8 cellular contexts compared by ENCODE assay signal in the genomic region with DNA sequence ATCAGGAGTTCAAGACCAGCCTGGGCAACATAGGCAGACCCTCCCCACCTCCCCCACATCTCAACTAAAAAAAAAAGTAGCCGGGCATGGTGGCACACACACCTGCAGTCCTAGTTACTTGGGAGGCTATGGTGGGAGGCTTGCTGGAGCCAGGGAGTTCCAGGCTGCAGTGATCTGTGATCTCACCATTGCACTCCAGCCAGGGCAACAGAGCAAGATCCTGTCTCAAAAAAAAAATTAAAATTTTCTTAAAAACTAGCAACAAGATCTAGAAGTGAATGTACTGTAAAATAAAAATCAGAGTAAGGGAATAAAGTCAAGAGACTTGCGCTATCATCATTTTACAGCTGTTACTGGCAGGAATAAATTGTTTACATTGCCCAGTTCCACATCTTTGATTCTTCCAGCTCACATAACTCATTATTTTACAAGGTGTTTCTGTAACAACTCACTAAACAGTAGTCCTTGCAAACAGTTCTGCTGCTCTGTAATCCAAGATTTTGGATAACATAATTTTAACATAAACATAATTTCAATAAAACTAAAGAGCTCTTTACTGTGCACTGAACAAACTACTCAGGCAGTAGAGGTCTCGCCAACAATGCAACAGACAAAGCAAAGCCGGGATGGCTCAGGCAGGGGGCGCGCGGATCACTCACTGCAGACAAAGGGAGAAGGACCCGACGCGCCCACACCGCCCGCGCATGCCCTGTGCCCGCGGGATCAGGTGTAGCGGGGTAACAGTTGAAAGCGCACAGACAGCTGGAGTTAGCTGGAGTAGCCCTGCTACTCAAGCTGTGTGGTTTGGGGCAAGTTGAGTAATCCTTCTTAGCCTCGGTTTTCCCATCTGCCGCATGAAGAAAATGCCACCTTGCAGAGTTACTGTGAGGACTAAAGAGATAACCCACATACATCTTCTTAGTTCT.
A peak's percentile ranks its signal among the peaks of the same experiment; 100 is the strongest.
DNase-seq lines count a peak whose midpoint lies in the region; ATAC-seq and TF ChIP-seq lines count a peak whose summit lies in the region.

No MANE protein-coding gene starts in this region.

- H3K36me3 ChIP-seq in HUES64 (ENCODE audit: insufficient read depth, low read length), result no peaks in the 10 kb centered on the region
- H3K36me3 ChIP-seq in neuronal stem cell (replicated peaks in 1 of 2; ENCODE audit: control insufficient read depth in 2 of 2, insufficient read depth in 2 of 2, low read length in 2 of 2), result no peaks in the 10 kb centered on the region
- no peaks in the 10 kb centered on the region for H3K36me3 ChIP-seq in testis (ENCODE audit: low read depth, missing control alignments)

- peak overlapping the region; percentile 35 for H3K4me2 ChIP-seq in neuronal stem cell (ENCODE audit: insufficient read depth, low read length, poor library complexity, severe bottlenecking)

- H3K27me3 ChIP-seq in HUES64 (ENCODE audit: insufficient read depth, low read length) (no peaks in the 10 kb centered on the region), neuronal stem cell (ENCODE audit: control insufficient read depth in 3 of 3, insufficient read depth in 3 of 3, low read depth in 1 of 3, low read length in 3 of 3) (peaks cover 0 to 23% (median 0%) of the 10 kb centered on the region in 3 experiments), testis (no peaks in the 10 kb centered on the region)

- H3K27ac ChIP-seq in HUES64 (ENCODE audit: low read depth, low read length), result 0 out of 2 replicates have a peak overlapping the region, but pooled peaks have one; percentile 15
- H3K27ac ChIP-seq in neuronal stem cell (replicated peaks; ENCODE audit: low read length), result no peak overlapping the region
- H3K27ac ChIP-seq in testis, result no peak overlapping the region

- BruUV-seq in Calu3 (replicated peaks; lab: Mats Ljungman, UMichigan), result no TSS peak

- H2BK120ac ChIP-seq in neuronal stem cell (ENCODE audit: low read depth, low read length), result no peak overlapping the region

- H3K4me1 Mint-ChIP-seq in Calu3 (ENCODE audit: low read depth, unreplicated experiment), result peaks cover 20% of the 10 kb centered on the region

- peak; percentile 94 for ATAC-seq in GM21423 (IDR thresholded peaks at IDR 0.05; ENCODE audit: unreplicated experiment)

- no peak overlapping the region for H4K8ac ChIP-seq in neuronal stem cell (ENCODE audit: low read depth, low read length)

- intact Hi-C loops in Calu3 (cut with micrococcal nuclease; ENCODE audit: unreplicated experiment) (no loop called here), testis (cut with DNase I; ENCODE audit: low total_unique reads) (no loop called here)

- H3K9me3 ChIP-seq in HUES64 (ENCODE audit: insufficient read depth, low read depth, low read length) (no peaks in the 10 kb centered on the region), neuronal stem cell (replicated peaks in 1 of 2; ENCODE audit: control insufficient read depth in 2 of 2, insufficient read depth in 1 of 2, low read depth in 1 of 2, low read length in 2 of 2) (no peaks in the 10 kb centered on the region), testis (no peaks in the 10 kb centered on the region)

- H3K9me3 Mint-ChIP-seq in Calu3 (ENCODE audit: low read depth, unreplicated experiment), result no peaks in the 10 kb centered on the region

- CTCF ChIA-PET in Calu3 (lab: Charles Lee), result interaction anchor here (1.0 kb wide), 1 partner anchor 286 kb away, joined by 3 read pairs; no protein-coding TSS in a partner anchor

- H3K18ac ChIP-seq in neuronal stem cell (ENCODE audit: low read length), result no peak overlapping the region

- TF ChIP-seq CTCF in Calu3 (IDR thresholded peaks at IDR 0.05; ENCODE audit: unreplicated experiment) (no peak), epithelial cell of esophagus (IDR thresholded peaks at IDR 0.05; ENCODE audit: insufficient read depth, low read depth, low read length, missing control alignments) (peak; percentile 42), testis (IDR thresholded peaks at IDR 0.05) (peak in 1 of 3 experiments; percentile 22)

- no peak overlapping the region for H2AK5ac ChIP-seq in neuronal stem cell (ENCODE audit: low read depth, low read length)

- peak overlapping the region; percentile 21; the same call in 1 of the 2 replicates for H3K9ac ChIP-seq in HUES64 (ENCODE audit: low read depth, low read length)
- H3K9ac ChIP-seq in neuronal stem cell (ENCODE audit: low read depth, low read length, poor library complexity), result no peak overlapping the region

- no peak overlapping the region for H3K14ac ChIP-seq in neuronal stem cell (ENCODE audit: low read length)

- H2AFZ ChIP-seq in neuronal stem cell (ENCODE audit: low read length), result peak overlapping the region; percentile 77

- WGBS in HUES64, result 15% methylated on average over 19 of the region's 19 CpGs
- WGBS in neuronal stem cell (ENCODE audit: extremely low coverage in 2 of 2, insufficient read length in 2 of 2, insufficient replicate concordance in 1 of 2), 2 donors, result no CpG with 5 or more reads among the region's 19 CpGs
- 20 to 22% methylated on average over 19 of the region's 19 CpGs for whole genome bisulfite sequencing in testis, 2 donors

- H3K79me1 ChIP-seq in neuronal stem cell (ENCODE audit: low read depth, low read length), result no peaks in the 10 kb centered on the region

- peaks cover 50% of the 10 kb centered on the region for H3K27me3 Mint-ChIP-seq in Calu3 (ENCODE audit: unreplicated experiment)

- no peaks in the 10 kb centered on the region for H3K36me3 Mint-ChIP-seq in Calu3 (ENCODE audit: insufficient read depth, unreplicated experiment)

- no peak overlapping the region for H3K23ac ChIP-seq in neuronal stem cell (ENCODE audit: low read depth, low read length, poor library complexity)

- peaks cover 19% of the 10 kb centered on the region; the same call in 1 of the 2 replicates for H3K4me1 ChIP-seq in HUES64 (ENCODE audit: insufficient read depth, low read length)
- H3K4me1 ChIP-seq in neuronal stem cell (ENCODE audit: control insufficient read depth in 2 of 2, insufficient read depth in 1 of 2, low read depth in 1 of 2, low read length in 2 of 2), result peaks cover 2 to 11% of the 10 kb centered on the region in 2 donors
- peaks cover 4% of the 10 kb centered on the region for H3K4me1 ChIP-seq in testis

- no peak overlapping the region for H3K27ac Mint-ChIP-seq in Calu3 (ENCODE audit: unreplicated experiment)

- no peak overlapping the region for H4K91ac ChIP-seq in neuronal stem cell (ENCODE audit: low read depth, low read length, poor library complexity)

- H3K4me3 ChIP-seq in HUES64 (ENCODE audit: low read length) (peak overlapping the region; percentile 10; the same call in 1 of the 2 replicates), epithelial cell of esophagus (ENCODE audit: low read length) (no peak overlapping the region), neuronal stem cell (ENCODE audit: low read length in 2 of 2) (no peak overlapping the region), testis (no peak overlapping the region)

- no peak overlapping the region for H3K4me3 Mint-ChIP-seq in Calu3 (ENCODE audit: low read depth, unreplicated experiment)

- no peak overlapping the region for H2BK5ac ChIP-seq in neuronal stem cell (ENCODE audit: low read length)

- H2BK15ac ChIP-seq in neuronal stem cell (ENCODE audit: low read length), result no peak overlapping the region

- no peak overlapping the region for H2BK12ac ChIP-seq in neuronal stem cell (ENCODE audit: low read length)

- no peak for TF ChIP-seq POLR2A in testis (IDR thresholded peaks at IDR 0.05)

- DNase-seq in Calu3 (peak; percentile 69), NOMO-1 (lab: John Stamatoyannopoulos, UW; ENCODE audit: unreplicated experiment in 2 of 2) (peak; percentile 58 to 67), epithelial cell of esophagus (ENCODE audit: low read depth) (peak; percentile 63), neuronal stem cell (ENCODE audit: low spot score) (peak; percentile 65), testis (peak; percentile 89)
- DNase-seq in activated CD8-positive, alpha-beta memory T cell treated with anti-CD3 and anti-CD28 coated beads, Interleukin-2, amount 50 U/mL, for 1 hour (ENCODE audit: extremely low read depth), result peak; percentile 60

- no peak overlapping the region for H3K4ac ChIP-seq in neuronal stem cell (ENCODE audit: low read length)
